11 cellular contexts compared by ENCODE assay signal in genomic region chr20:6123650-6124014, GRCh38. TPM values are rescaled to one million over a fixed set of nuclear protein-coding genes. Genes with fewer than 3 reads are reported as not detected.
A peak's percentile ranks its signal among the peaks of the same experiment; 100 is the strongest.
DNase-seq lines count a peak whose midpoint lies in the region; ATAC-seq and TF ChIP-seq lines count a peak whose summit lies in the region.
"Had no signal": no experiment of that assay in that cellular context is flagged by ENCODE, and none has a peak within 500 bp of the region (broad histone marks: within the 10 kb centered on the region; RNA-seq: fewer than 3 reads in every experiment).

No MANE protein-coding gene starts in this region.

- H3K27me3 Mint-ChIP-seq in brain = peaks cover 67% of the 10 kb centered on the region

- ATAC-seq in heart left ventricle = no peak
- ATAC-seq in Right ventricle myocardium superior (ENCODE audit: poor library complexity) = no peak
- ATAC-seq in upper lobe of right lung = no peak
- no peak for ATAC-seq in HG03521 (IDR thresholded peaks at IDR 0.05; ENCODE audit: unreplicated experiment)

- H3K9me3 ChIP-seq in heart left ventricle (no peaks in the 10 kb centered on the region), upper lobe of right lung (no peaks in the 10 kb centered on the region)

- H3K18ac ChIP-seq in mesendoderm (ENCODE audit: low read length) = no peak overlapping the region

- intact Hi-C loops in heart left ventricle (cut with DNase I) = no loop called here
- intact Hi-C loops in Right ventricle myocardium superior (cut with DNase I) = no loop called here
- intact Hi-C loops in upper lobe of right lung (cut with DNase I) = no loop called here

- WGBS in heart left ventricle, 4 donors = 90 to 92% (median 91%) methylated on average over 4 of the region's 4 CpGs
- 89% methylated on average over 1 of the region's 4 CpGs for WGBS in mesendoderm (ENCODE audit: extremely low coverage, insufficient coverage, low lambda C conversion rate)

- H3K4ac ChIP-seq in mesendoderm (ENCODE audit: low read depth, low read length) = no peak overlapping the region

- DNase-seq in heart left ventricle (no peak), Right ventricle myocardium superior (no peak), mesendoderm (no peak), upper lobe of right lung (no peak), AG08396 (ENCODE audit: low spot score) (no peak), dermis blood vessel endothelial cell (no peak)
- DNase-seq: activated effector memory CD4-positive, alpha-beta T cell treated with anti-CD3 and anti-CD28 coated beads, Interleukin-2, amount 50 U/mL, for 16 hours; naive B cell; NCI-H2081 treated with DMSO at 0.1 percent for 48 hours had no signal

- no peak overlapping the region for H3K9ac ChIP-seq in mesendoderm (ENCODE audit: low read length)

- H2BK15ac ChIP-seq in mesendoderm (replicated peaks; ENCODE audit: low read depth) = no peak overlapping the region

- peak overlapping the region in 4 of 5 experiments; percentile 73 to 84 (median 80) for H3K4me3 Mint-ChIP-seq in brain

- peaks cover 0 to 19% (median 0%) of the 10 kb centered on the region in 9 donors for H3K27me3 ChIP-seq in heart left ventricle
- no peaks in the 10 kb centered on the region for H3K27me3 ChIP-seq in mesendoderm (ENCODE audit: insufficient read depth, low read length, poor library complexity)
- H3K27me3 ChIP-seq in upper lobe of right lung = peaks cover 6% of the 10 kb centered on the region

- H3K4me3 ChIP-seq in heart left ventricle = peak overlapping the region in 7 of 12 donors; percentile 47 to 72 (median 58)
- no peak overlapping the region for H3K4me3 ChIP-seq in mesendoderm (ENCODE audit: low read length)
- H3K4me3 ChIP-seq in upper lobe of right lung = no peak overlapping the region

- H3K4me2 ChIP-seq in mesendoderm (ENCODE audit: low read length) = no peak overlapping the region

- TF ChIP-seq POLR2A in heart left ventricle (IDR thresholded peaks at IDR 0.05) = no peak

- H3K4me1 Mint-ChIP-seq in brain = peaks cover 6% of the 10 kb centered on the region

- H3K79me2 ChIP-seq in mesendoderm (ENCODE audit: control insufficient read depth, insufficient read depth, low read length) = no peaks in the 10 kb centered on the region

- H4K5ac ChIP-seq in mesendoderm (ENCODE audit: low read length) = no peak overlapping the region

- H2BK5ac ChIP-seq in mesendoderm (ENCODE audit: low read length) = no peak overlapping the region

- no peak overlapping the region for H3K27ac Mint-ChIP-seq in brain

- peaks cover 0 to 3% (median 0%) of the 10 kb centered on the region in 5 experiments for H3K9me3 Mint-ChIP-seq in brain
- H3K9me3 Mint-ChIP-seq: naive B cell had no signal

- peak overlapping the region; percentile 89 for H3K56ac ChIP-seq in mesendoderm (ENCODE audit: low read length)

- no peak overlapping the region for H4K8ac ChIP-seq in mesendoderm (ENCODE audit: low read depth, low read length)

- no peak for TF ChIP-seq CTCF in heart left ventricle (IDR thresholded peaks at IDR 0.05)
- no peak for TF ChIP-seq CTCF in brain (conservative IDR thresholded peaks at IDR 0.05)
- no peak for TF ChIP-seq CTCF in upper lobe of right lung (IDR thresholded peaks at IDR 0.05)

- H3K36me3 ChIP-seq in heart left ventricle (no peaks in the 10 kb centered on the region), mesendoderm (ENCODE audit: control insufficient read depth, insufficient read depth, low read length) (no peaks in the 10 kb centered on the region), upper lobe of right lung (no peaks in the 10 kb centered on the region)

- no peak overlapping the region for H2BK120ac ChIP-seq in mesendoderm (ENCODE audit: low read depth, low read length)

- no peaks in the 10 kb centered on the region for H3K79me1 ChIP-seq in mesendoderm (ENCODE audit: low read length)

- H2AK5ac ChIP-seq in mesendoderm (ENCODE audit: low read length) = no peak overlapping the region

- H3K23ac ChIP-seq in mesendoderm (ENCODE audit: low read length) = no peak overlapping the region

- H3K4me1 ChIP-seq in heart left ventricle (peaks cover 0 to 18% (median 4%) of the 10 kb centered on the region in 12 donors), mesendoderm (ENCODE audit: control insufficient read depth, low read depth, low read length) (peaks cover 2% of the 10 kb centered on the region), upper lobe of right lung (peaks cover 11% of the 10 kb centered on the region)

- peak overlapping the region in 1 of 12 donors; percentile 42 for H3K27ac ChIP-seq in heart left ventricle
- peak overlapping the region; percentile 41 for H3K27ac ChIP-seq in mesendoderm (ENCODE audit: low read depth, low read length)
- peak overlapping the region; percentile 51 for H3K27ac ChIP-seq in upper lobe of right lung

- H3K36me3 Mint-ChIP-seq in brain = no peaks in the 10 kb centered on the region
- H3K36me3 Mint-ChIP-seq: naive B cell had no signal

RNA-seq across cellular contexts. Expression of gene FERMT1, which starts 0.8 kb away (rescaled TPM):
- total RNA-seq in heart left ventricle (1 to 10 TPM in 6 of 9 donors, under 1 TPM in 2, not detected in 1; 0.53 to 2.4 (median 1.3) TPM), Right ventricle myocardium superior (1.0 TPM), upper lobe of right lung (2.4 TPM), dermis blood vessel endothelial cell (under 0.01 and 0.28 TPM in 2 replicates)
- polyA plus RNA-seq in heart left ventricle (under 1 TPM; 0.06 to 0.15 TPM), brain (ENCODE audit: insufficient read depth, low read depth, low replicate concordance) (0.85 TPM)
- 11.5 TPM for polyA plus RNA-seq in mesendoderm (2013, experiment 1 of 2)
- polyA plus RNA-seq in mesendoderm (2013, experiment 2 of 2) = 9.7 TPM

Comparison
In these comparisons a context has a peak if more than half of its experiments do, and no peak if none do; other contexts are left out.
1. H3K4me3 ChIP-seq: peak in heart left ventricle (7 of 12); none in mesendoderm (single experiment) and upper lobe of right lung (single experiment).